20 cellular contexts compared by ENCODE assay signal in genomic region chr6:78526432-78526831, GRCh38.
"Had no signal": no experiment of that assay in that cellular context is flagged by ENCODE, and none has a peak within 500 bp of the region (broad histone marks: within the 10 kb centered on the region; RNA-seq: fewer than 3 reads in every experiment).

No MANE protein-coding gene starts in this region.

- FAIRE-seq: TTC549 had no signal

- H3K27me3 Mint-ChIP-seq: activated naive CD8-positive, alpha-beta T cell treated with anti-CD3 and anti-CD28 coated beads for 36 hours had no signal

- H3K4me3 ChIP-seq: coronary artery, left ventricle myocardium inferior, ovary, prostate gland, upper lobe of left lung had no signal

- H3K4me3 Mint-ChIP-seq: activated naive CD8-positive, alpha-beta T cell treated with anti-CD3 and anti-CD28 coated beads for 36 hours; activated T-cell treated with anti-CD3 and anti-CD28 coated beads, Interleukin-2, amount 50 U/mL, for 4 hours; immature natural killer cell; natural killer cell had no signal

- H3K9me3 Mint-ChIP-seq: activated naive CD8-positive, alpha-beta T cell treated with anti-CD3 and anti-CD28 coated beads for 36 hours; activated T-cell treated with anti-CD3 and anti-CD28 coated beads, Interleukin-2, amount 50 U/mL, for 4 hours; activated T-helper 2 cell treated with anti-CD3 and anti-CD28 coated beads, Interferon-gamma antibody, Interleukin-2, Interleukin-4, amounts not matched to agents 10 μg/mL and 5 μg/mL and 100 μg/mL, durations not matched to agents 14 hours and 24 hours and 36 hours had no signal

- H3K4me1 Mint-ChIP-seq: activated naive CD8-positive, alpha-beta T cell treated with anti-CD3 and anti-CD28 coated beads for 36 hours; immature natural killer cell; natural killer cell had no signal

- H3K27ac Mint-ChIP-seq: activated naive CD8-positive, alpha-beta T cell treated with anti-CD3 and anti-CD28 coated beads for 36 hours; activated T-helper 2 cell treated with anti-CD3 and anti-CD28 coated beads, Interferon-gamma antibody, Interleukin-2, Interleukin-4, amounts not matched to agents 10 μg/mL and 5 μg/mL and 100 μg/mL, durations not matched to agents 14 hours and 24 hours and 36 hours; immature natural killer cell; natural killer cell had no signal

- DNase-seq: activated CD4-positive, alpha-beta T cell treated with anti-CD3 and anti-CD28 coated beads for 1 hour; activated CD4-positive, alpha-beta T cell treated with anti-CD3 and anti-CD28 coated beads, Interleukin-2, amount 50 U/mL, for 1 hour; activated naive CD4-positive, alpha-beta T cell treated with Interleukin-2 at 50 U/mL for 16 hours; activated naive CD8-positive, alpha-beta T cell treated with anti-CD3 and anti-CD28 coated beads for 36 hours; activated T-cell treated with anti-CD3 and anti-CD28 coated beads, Interleukin-2, amount 50 U/mL, for 4 hours; cerebellar nuclear complex; immature natural killer cell; kidney glomerular epithelial cell; left ventricle myocardium inferior; mammary epithelial cell; natural killer cell; ovary; stimulated activated CD4-positive, alpha-beta T cell treated with anti-CD3 and anti-CD28 coated beads, Interleukin-4, amount 100 ng/mL, for 24 hours; stimulated activated naive CD4-positive, alpha-beta T cell treated with Interleukin-2 at 50 U/mL for 16 hours; upper lobe of left lung; WERI-Rb-1 had no signal

- H3K36me3 Mint-ChIP-seq: activated naive CD8-positive, alpha-beta T cell treated with anti-CD3 and anti-CD28 coated beads for 36 hours; immature natural killer cell; natural killer cell had no signal

- ATAC-seq: activated T-cell treated with anti-CD3 and anti-CD28 coated beads, Interleukin-2, amount 50 U/mL, for 4 hours; natural killer cell had no signal
